ENCODE assay signal across 1 cellular context in genomic region chr14:68822964-68823363, GRCh38.
TF ChIP-seq lines count a peak whose summit lies in the region.

No MANE protein-coding gene starts in this region.

TF ChIP-seq in H1, 55 proteins besides CTCF, POLR2A, EP300 and RAD21:
- TF ChIP-seq SP1 (IDR thresholded peaks at IDR 0.05; ENCODE audit: low read depth, low read length) (no peak), KDM4A (IDR thresholded peaks at IDR 0.05; ENCODE audit: low read depth, low read length, severe bottlenecking) (no peak), KDM5A (IDR thresholded peaks at IDR 0.05; ENCODE audit: low read length) (no peak), SUZ12 (IDR thresholded peaks at IDR 0.05; ENCODE audit: low read length) (no peak), RBBP5 (IDR thresholded peaks at IDR 0.05; ENCODE audit: borderline replicate concordance, low read depth, low read length) (no peak), BRCA1 (IDR thresholded peaks at IDR 0.05; ENCODE audit: low read depth, low read length) (no peak), BCL11A (IDR thresholded peaks at IDR 0.05; ENCODE audit: low read depth in 2 of 2, low read length in 2 of 2) (no peak), EZH2 (IDR thresholded peaks at IDR 0.05; ENCODE audit: low read depth, low read length, severe bottlenecking) (no peak), NRF1 (IDR thresholded peaks at IDR 0.05; ENCODE audit: low read depth, low read length) (no peak), GABPA (IDR thresholded peaks at IDR 0.05; ENCODE audit: borderline replicate concordance, insufficient read depth, low read length) (no peak), MAX (IDR thresholded peaks at IDR 0.05) (no peak)
